ENCODE assay signal across 9 cellular contexts in genomic region chr20:53660947-53661381, GRCh38.
DNase-seq lines count a peak whose midpoint lies in the region; ATAC-seq, FAIRE-seq and TF ChIP-seq lines count a peak whose summit lies in the region.
"Had no signal": no experiment of that assay in that cellular context is flagged by ENCODE, and none has a peak within 500 bp of the region (broad histone marks: within the 10 kb centered on the region; RNA-seq: fewer than 3 reads in every experiment).

No MANE protein-coding gene starts in this region.

- H2BK120ac ChIP-seq in mesenchymal stem cell (ENCODE audit: low read depth, low read length), result no peak overlapping the region

- intact Hi-C loops in Right ventricle myocardium inferior (cut with DNase I) (no loop called here), cardiac septum (cut with DNase I) (no loop called here)

- H3K14ac ChIP-seq in mesenchymal stem cell (ENCODE audit: low read length in 2 of 2), result no peak overlapping the region

- H3K27ac Mint-ChIP-seq in activated naive CD8-positive, alpha-beta T cell, result peak overlapping the region; percentile 83
- H3K27ac Mint-ChIP-seq in endothelial cell (ENCODE audit: unreplicated experiment), result no peak overlapping the region

- no peaks in the 10 kb centered on the region for H3K36me3 Mint-ChIP-seq in activated naive CD8-positive, alpha-beta T cell
- no peaks in the 10 kb centered on the region for H3K36me3 Mint-ChIP-seq in endothelial cell (ENCODE audit: low read depth, unreplicated experiment)

- no peaks in the 10 kb centered on the region for H3K36me3 ChIP-seq in mesenchymal stem cell (ENCODE audit: control insufficient read depth in 1 of 2, insufficient read depth in 2 of 2, low read depth in 1 of 2, low read length in 2 of 2)

- H3K4me3 Mint-ChIP-seq in activated naive CD8-positive, alpha-beta T cell, result peak overlapping the region; percentile 86
- no peak overlapping the region for H3K4me3 Mint-ChIP-seq in endothelial cell (ENCODE audit: unreplicated experiment)

- no peak overlapping the region for H4K8ac ChIP-seq in mesenchymal stem cell (ENCODE audit: low read length)

- ATAC-seq in Right ventricle myocardium inferior, result peak; percentile 48
- ATAC-seq in HG03196 (IDR thresholded peaks at IDR 0.05; ENCODE audit: unreplicated experiment), result no peak

- H3K9me3 ChIP-seq in mesenchymal stem cell (ENCODE audit: control insufficient read depth, low read length), result no peaks in the 10 kb centered on the region

- H2AK5ac ChIP-seq in mesenchymal stem cell (ENCODE audit: low read length, severe bottlenecking), result no peak overlapping the region

- no peak overlapping the region for H3K4ac ChIP-seq in mesenchymal stem cell (ENCODE audit: low read depth in 1 of 2, low read length in 2 of 2)

- H2BK12ac ChIP-seq in mesenchymal stem cell (ENCODE audit: low read length in 2 of 2), result no peak overlapping the region

- no peak overlapping the region for H2AFZ ChIP-seq in mesenchymal stem cell (ENCODE audit: low read depth, low read length)

- no peak overlapping the region for H2BK5ac ChIP-seq in mesenchymal stem cell (ENCODE audit: low read depth, low read length, poor library complexity, severe bottlenecking)

- H3K18ac ChIP-seq in mesenchymal stem cell (ENCODE audit: low read depth in 1 of 2, low read length in 2 of 2), result peak overlapping the region in 1 of 2 experiments; percentile 59

- no peaks in the 10 kb centered on the region for H3K27me3 ChIP-seq in mesenchymal stem cell (ENCODE audit: control insufficient read depth in 1 of 2, insufficient read depth in 1 of 2, low read length in 2 of 2)

- 70% methylated on average over 6 of the region's 6 CpGs for WGBS in mesenchymal stem cell

- H3K27ac ChIP-seq in mesenchymal stem cell (ENCODE audit: low read length, poor library complexity, severe bottlenecking), result no peak overlapping the region

- no peak for DNase-seq in Right ventricle myocardium inferior (ENCODE audit: missing footprints)
- DNase-seq in cardiac septum (ENCODE audit: low spot score), result no peak
- no peak for DNase-seq in mesenchymal stem cell
- DNase-seq in endothelial cell (ENCODE audit: low spot score), result no peak
- DNase-seq in D721Med (ENCODE audit: insufficient read length, low spot score), result no peak
- no peak for DNase-seq in NCI-H69 (lab: John Stamatoyannopoulos, UW)
- DNase-seq: glutamatergic neuron had no signal

- H3K4me2 ChIP-seq in mesenchymal stem cell (ENCODE audit: low read length, poor library complexity, severe bottlenecking), result no peak overlapping the region

- H3K9ac ChIP-seq in mesenchymal stem cell (ENCODE audit: low read length), result peak overlapping the region; percentile 81

- no peaks in the 10 kb centered on the region for H3K79me1 ChIP-seq in mesenchymal stem cell (replicated peaks; ENCODE audit: low read length, poor library complexity, severe bottlenecking)

- H3K4me1 ChIP-seq in mesenchymal stem cell (ENCODE audit: control insufficient read depth, insufficient read depth, low read depth, low read length), result peaks cover 2% of the 10 kb centered on the region

- no peak for FAIRE-seq in D721Med (lab: Jason Lieb, UNC)

- no peaks in the 10 kb centered on the region for H3K27me3 Mint-ChIP-seq in activated naive CD8-positive, alpha-beta T cell
- no peaks in the 10 kb centered on the region for H3K27me3 Mint-ChIP-seq in endothelial cell (ENCODE audit: unreplicated experiment)

- no peaks in the 10 kb centered on the region for H3K9me3 Mint-ChIP-seq in activated naive CD8-positive, alpha-beta T cell (ENCODE audit: low read depth)
- H3K9me3 Mint-ChIP-seq in endothelial cell (ENCODE audit: unreplicated experiment), result no peaks in the 10 kb centered on the region

- no peak overlapping the region for H3K23ac ChIP-seq in mesenchymal stem cell (ENCODE audit: low read length in 2 of 2)

- no peak for TF ChIP-seq CTCF in endothelial cell (IDR thresholded peaks at IDR 0.05; ENCODE audit: unreplicated experiment)
- TF ChIP-seq CTCF in D721Med (IDR thresholded peaks at IDR 0.05; ENCODE audit: insufficient read depth, missing control alignments), result no peak

- peak overlapping the region in 1 of 2 experiments; percentile 58 for H3K4me3 ChIP-seq in mesenchymal stem cell (ENCODE audit: insufficient read depth in 1 of 2, low read depth in 1 of 2, low read length in 2 of 2)

- H4K91ac ChIP-seq in mesenchymal stem cell (ENCODE audit: low read length), result no peak overlapping the region

- H3K4me1 Mint-ChIP-seq in activated naive CD8-positive, alpha-beta T cell (ENCODE audit: low read depth), result peaks cover 62% of the 10 kb centered on the region
- no peaks in the 10 kb centered on the region for H3K4me1 Mint-ChIP-seq in endothelial cell (ENCODE audit: unreplicated experiment)

- H2BK15ac ChIP-seq in mesenchymal stem cell (ENCODE audit: low read depth, poor library complexity, severe bottlenecking), result no peak overlapping the region
